ENCODE assay signal across 1 cellular context in the genomic region with DNA sequence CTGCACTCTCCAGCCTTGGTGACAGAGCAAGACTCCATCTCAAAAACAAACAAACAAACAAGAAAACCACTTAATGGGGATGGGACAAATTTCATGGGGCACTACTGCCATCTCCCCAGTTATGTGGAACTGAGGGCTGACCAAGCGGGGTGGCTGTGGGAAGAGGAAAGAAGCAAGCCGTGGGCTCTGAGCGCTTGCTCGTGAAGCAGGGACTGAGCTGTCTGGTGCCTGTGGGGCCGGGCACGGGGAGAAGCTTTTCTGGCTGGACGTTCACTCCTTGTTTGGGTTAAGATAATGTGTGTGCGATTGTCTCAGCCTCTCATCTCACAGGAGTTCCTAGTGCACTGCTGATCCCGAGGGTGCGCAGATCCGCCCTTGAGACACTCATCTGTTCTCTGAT.
TF ChIP-seq lines count a peak whose summit lies in the region.

No MANE protein-coding gene starts in this region.

TF ChIP-seq in H1, 55 proteins besides CTCF, POLR2A, EP300 and RAD21:
- TF ChIP-seq JUN (IDR thresholded peaks at IDR 0.05; ENCODE audit: low read depth, low read length): no peak
